In genomic region chr1:91732291-91732953, GRCh38 we compare ENCODE assay signal across 8 cellular contexts.
DNase-seq lines count a peak whose midpoint lies in the region; FAIRE-seq and TF ChIP-seq lines count a peak whose summit lies in the region.

No MANE protein-coding gene starts in this region.

- no peak overlapping the region for H3K4me3 Mint-ChIP-seq in T-helper 2 cell treated with Interferon-gamma antibody and Interleukin-4, amounts not matched to agents 5 μg/mL and 100 μg/mL, for 36 hours
- peak overlapping the region; percentile 75 for H3K4me3 Mint-ChIP-seq in stimulated activated naive CD8-positive, alpha-beta T cell treated with anti-CD3 and anti-CD28 coated beads, Interleukin-15, Interleukin-2, amounts not matched to agents 100 ng/mL and 50 ng/mL, for 24 hours

- peak; percentile 98 for FAIRE-seq in H54 (lab: Jason Lieb, UNC)

- peaks cover 37% of the 10 kb centered on the region for H3K4me1 Mint-ChIP-seq in T-helper 2 cell treated with Interferon-gamma antibody and Interleukin-4, amounts not matched to agents 5 μg/mL and 100 μg/mL, for 36 hours (ENCODE audit: low read depth)
- H3K4me1 Mint-ChIP-seq in stimulated activated naive CD8-positive, alpha-beta T cell treated with anti-CD3 and anti-CD28 coated beads, Interleukin-15, Interleukin-2, amounts not matched to agents 100 ng/mL and 50 ng/mL, for 24 hours (ENCODE audit: low read depth), result peaks cover 58% of the 10 kb centered on the region

- no peak overlapping the region for H3K27ac Mint-ChIP-seq in T-helper 2 cell treated with Interferon-gamma antibody and Interleukin-4, amounts not matched to agents 5 μg/mL and 100 μg/mL, for 36 hours
- H3K27ac Mint-ChIP-seq in stimulated activated naive CD8-positive, alpha-beta T cell treated with anti-CD3 and anti-CD28 coated beads, Interleukin-15, Interleukin-2, amounts not matched to agents 100 ng/mL and 50 ng/mL, for 24 hours, result peak overlapping the region; percentile 96

- DNase-seq in AG08395 (ENCODE audit: low spot score) (peak; percentile 71), H54 (ENCODE audit: insufficient read length, low spot score) (peak; percentile 70), hepatic stellate cell (ENCODE audit: low spot score) (peak; percentile 19), SKM-1 (lab: John Stamatoyannopoulos, UW; ENCODE audit: unreplicated experiment) (no peak), GF-D8 (lab: John Stamatoyannopoulos, UW) (no peak), NCI-H2171 treated with DMSO at 0.1 percent for 48 hours (lab: John Stamatoyannopoulos, UW) (no peak)
- peak; percentile 36 for DNase-seq in T-helper 2 cell treated with Interferon-gamma antibody and Interleukin-4, amounts not matched to agents 5 μg/mL and 100 μg/mL, for 36 hours (ENCODE audit: low spot score)

- no peaks in the 10 kb centered on the region for H3K9me3 Mint-ChIP-seq in T-helper 2 cell treated with Interferon-gamma antibody and Interleukin-4, amounts not matched to agents 5 μg/mL and 100 μg/mL, for 36 hours
- H3K9me3 Mint-ChIP-seq in stimulated activated naive CD8-positive, alpha-beta T cell treated with anti-CD3 and anti-CD28 coated beads, Interleukin-15, Interleukin-2, amounts not matched to agents 100 ng/mL and 50 ng/mL, for 24 hours, result no peaks in the 10 kb centered on the region

- no peak for TF ChIP-seq POLR2A in H54 (IDR thresholded peaks at IDR 0.05; ENCODE audit: low read depth, low read length)

- H3K36me3 Mint-ChIP-seq in T-helper 2 cell treated with Interferon-gamma antibody and Interleukin-4, amounts not matched to agents 5 μg/mL and 100 μg/mL, for 36 hours (ENCODE audit: low read depth), result peaks cover 30% of the 10 kb centered on the region
- H3K36me3 Mint-ChIP-seq in stimulated activated naive CD8-positive, alpha-beta T cell treated with anti-CD3 and anti-CD28 coated beads, Interleukin-15, Interleukin-2, amounts not matched to agents 100 ng/mL and 50 ng/mL, for 24 hours (ENCODE audit: low read depth), result peaks cover 20% of the 10 kb centered on the region

- H3K27me3 Mint-ChIP-seq in T-helper 2 cell treated with Interferon-gamma antibody and Interleukin-4, amounts not matched to agents 5 μg/mL and 100 μg/mL, for 36 hours (ENCODE audit: low read depth), result no peaks in the 10 kb centered on the region
- no peaks in the 10 kb centered on the region for H3K27me3 Mint-ChIP-seq in stimulated activated naive CD8-positive, alpha-beta T cell treated with anti-CD3 and anti-CD28 coated beads, Interleukin-15, Interleukin-2, amounts not matched to agents 100 ng/mL and 50 ng/mL, for 24 hours

Comparison
In these comparisons a context has a peak if more than half of its experiments do, and no peak if none do; other contexts are left out.
1. DNase-seq: peak in AG08395 (single experiment), H54 (single experiment), T-helper 2 cell treated with Interferon-gamma antibody and Interleukin-4, amounts not matched to agents 5 μg/mL and 100 μg/mL, for 36 hours (single experiment) and hepatic stellate cell (single experiment); none in SKM-1 (single experiment), GF-D8 (single experiment) and NCI-H2171 treated with DMSO at 0.1 percent for 48 hours (single experiment).